In genomic region chr22:11050226-11050625, GRCh38 we compare ENCODE assay signal across 6 cellular contexts.
DNase-seq lines count a peak whose midpoint lies in the region; ATAC-seq, FAIRE-seq and TF ChIP-seq lines count a peak whose summit lies in the region.
"Not testable (repeated sequence)": the region's sequence is repeated elsewhere in the genome, so short reads cannot be mapped to it uniquely, and the experiment has no call there.

No MANE protein-coding gene starts in this region.

- intact Hi-C loops in CD14-positive monocyte (cut with micrococcal nuclease); cardiac septum (cut with DNase I); HepG2 (cut with micrococcal nuclease; ENCODE audit: unreplicated experiment); upper lobe of right lung (cut with DNase I): not testable (repeated sequence)

- H3K4me3 ChIP-seq in endodermal cell (ENCODE audit: low read length); HepG2 (replicated peaks in 1 of 3; ENCODE audit: insufficient read depth in 1 of 3, low read depth in 2 of 3, low read length in 3 of 3); upper lobe of right lung: not testable (repeated sequence)

- not testable (repeated sequence) for H3K27ac Mint-ChIP-seq in CD14-positive monocyte, endodermal cell

- not testable (repeated sequence) for TF ChIP-seq POLR2A in HepG2 (IDR thresholded peaks at IDR 0.05; ENCODE audit: insufficient read depth in 1 of 2, low read depth in 2 of 2, low read length in 2 of 2)

- not testable (repeated sequence) for H3K27ac ChIP-seq in endodermal cell (ENCODE audit: low read depth, low read length); HepG2 (ENCODE audit: extremely low read length, insufficient read depth, low read length); upper lobe of right lung

- not testable (repeated sequence) for H3K4me1 Mint-ChIP-seq in CD14-positive monocyte, endodermal cell

- DNase-seq in CD14-positive monocyte (ENCODE audit: low spot score) (peak; percentile 21), endodermal cell (peak; percentile 4), cardiac septum (ENCODE audit: low spot score) (peak; percentile 67), islet precursor cell (peak; percentile 23)
- not testable (repeated sequence) for DNase-seq in HepG2 (ENCODE audit: low spot score); upper lobe of right lung

- H3K27me3 Mint-ChIP-seq in CD14-positive monocyte (ENCODE audit: low read depth in 3 of 3); endodermal cell (ENCODE audit: insufficient read depth): not testable (repeated sequence)

- H3K9me3 ChIP-seq in endodermal cell (ENCODE audit: control insufficient read depth, low read length) (peaks cover 56% of the 10 kb centered on the region), HepG2 (ENCODE audit: low read length) (peaks cover 71% of the 10 kb centered on the region)
- H3K9me3 ChIP-seq in upper lobe of right lung, result not testable (repeated sequence)

- CTCF ChIA-PET in HepG2 (lab: Yijun Ruan, JAX; ENCODE audit: low intra/inter-chr PET ratio, low total read pairs), result not testable (repeated sequence)

- H3K79me2 ChIP-seq in HepG2 (ENCODE audit: insufficient read depth, low read length), result not testable (repeated sequence)

- not testable (repeated sequence) for H3K9ac ChIP-seq in endodermal cell (ENCODE audit: extremely low read depth, low read length, poor library complexity, severe bottlenecking); HepG2 (ENCODE audit: insufficient read depth, low read depth, low read length)

- TF ChIP-seq RAD21 in HepG2 (CRISPR knock-in tag; IDR thresholded peaks at IDR 0.05), result not testable (repeated sequence)

- H3K4me1 ChIP-seq in endodermal cell (ENCODE audit: control insufficient read depth, insufficient read depth, low read length); HepG2 (ENCODE audit: insufficient read depth, low read length); upper lobe of right lung: not testable (repeated sequence)

- ATAC-seq in HepG2 (peak; percentile 7; the same call in 2 of the 3 replicates), upper lobe of right lung (peak; percentile 1)

- not testable (repeated sequence) for H2AFZ ChIP-seq in HepG2 (ENCODE audit: low read length)

- H3K4me2 ChIP-seq in HepG2 (ENCODE audit: low read depth, low read length), result not testable (repeated sequence)

- not testable (repeated sequence) for H3K4me3 Mint-ChIP-seq in CD14-positive monocyte, endodermal cell

- H3K36me3 Mint-ChIP-seq in CD14-positive monocyte; endodermal cell (ENCODE audit: low read depth): not testable (repeated sequence)

- not testable (repeated sequence) for H3K36me3 ChIP-seq in endodermal cell (ENCODE audit: control insufficient read depth, insufficient read depth, low read length); HepG2 (replicated peaks in 1 of 2; ENCODE audit: control insufficient read depth in 1 of 2, insufficient read depth in 2 of 2, low read length in 2 of 2); upper lobe of right lung

- WGBS in endodermal cell (ENCODE audit: insufficient coverage in 1 of 2, insufficient read length in 1 of 2), 2 experiments, result 79% methylated on average over 8 of the region's 11 CpGs; no CpG with 5 or more reads in 1 of the 2 experiments
- WGBS in HepG2 (ENCODE audit: low lambda C conversion rate), result 17% methylated on average over 7 of the region's 11 CpGs

- FAIRE-seq in HepG2 (lab: Jason Lieb, UNC), result not testable (repeated sequence)

- H3K9me3 Mint-ChIP-seq in CD14-positive monocyte (peaks cover 20 to 46% (median 43%) of the 10 kb centered on the region in 7 donors), endodermal cell (peaks cover 52% of the 10 kb centered on the region)

- not testable (repeated sequence) for H4K20me1 ChIP-seq in HepG2 (ENCODE audit: insufficient read depth, low read length)

- not testable (repeated sequence) for H3K27me3 ChIP-seq in endodermal cell (ENCODE audit: control insufficient read depth, insufficient read depth, low read length, poor library complexity, severe bottlenecking); HepG2 (ENCODE audit: control insufficient read depth in 1 of 2, insufficient read depth in 2 of 2, low read length in 2 of 2); upper lobe of right lung

- POLR2A ChIA-PET in HepG2 (lab: Yijun Ruan, JAX), result not testable (repeated sequence)

- not testable (repeated sequence) for TF ChIP-seq EP300 in HepG2 (IDR thresholded peaks at IDR 0.05; ENCODE audit: low read depth in 2 of 2, low read length in 2 of 2); HepG2 (CRISPR knock-in tag; IDR thresholded peaks at IDR 0.05; ENCODE audit: borderline replicate concordance)

- TF ChIP-seq CTCF in CD14-positive monocyte (IDR thresholded peaks at IDR 0.05); endodermal cell (conservative IDR thresholded peaks at IDR 0.05); HepG2 (CRISPR knock-in tag; IDR thresholded peaks at IDR 0.05); upper lobe of right lung (IDR thresholded peaks at IDR 0.05): not testable (repeated sequence)

- in situ Hi-C loops in HepG2 (cut with HindIII; ENCODE audit: extremely low pct_ligation_motif_present, low pct_unique_long_range_greater_than_20kb), result not testable (repeated sequence)

- not testable (repeated sequence) for BruUV-seq in HepG2 (replicated peaks; lab: Mats Ljungman, UMichigan)
